15 cellular contexts compared by ENCODE assay signal in the genomic region with DNA sequence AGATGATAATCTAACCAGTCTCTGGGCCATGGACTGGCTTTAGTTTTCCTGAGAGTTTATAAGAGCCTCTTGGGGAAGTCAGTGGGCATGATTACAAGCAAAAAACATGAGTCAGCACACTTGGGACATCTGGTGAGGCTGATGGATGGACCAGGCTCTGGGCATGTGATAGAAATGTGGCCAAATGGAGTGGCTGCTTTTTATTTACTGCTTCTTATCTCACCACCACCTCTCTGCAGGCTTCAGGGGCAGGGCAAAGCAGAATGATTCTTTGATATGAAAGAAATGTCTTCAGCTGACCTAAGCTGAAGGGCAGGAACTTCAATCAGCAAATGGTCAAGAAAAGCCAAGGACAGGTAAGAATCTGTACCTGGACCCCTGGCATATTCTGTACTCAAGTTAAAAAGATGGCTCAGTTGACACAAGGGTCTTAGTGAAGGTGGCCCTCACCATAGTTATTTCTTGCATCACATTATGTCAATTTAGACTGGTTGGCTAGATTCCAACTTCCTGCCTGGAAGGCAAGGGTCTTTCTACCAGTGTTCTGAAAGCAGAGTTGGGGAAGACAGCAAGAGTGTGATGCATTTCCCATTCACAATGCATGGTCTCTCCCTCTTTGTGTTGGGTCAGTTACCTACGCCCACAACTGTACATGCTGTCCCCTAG.
DNase-seq lines count a peak whose midpoint lies in the region; ATAC-seq, FAIRE-seq and TF ChIP-seq lines count a peak whose summit lies in the region.
"Had no signal": no experiment of that assay in that cellular context is flagged by ENCODE, and none has a peak within 500 bp of the region (broad histone marks: within the 10 kb centered on the region; RNA-seq: fewer than 3 reads in every experiment).

No MANE protein-coding gene starts in this region.

- H3K27me3 Mint-ChIP-seq in MCF 10A (ENCODE audit: insufficient read depth, unreplicated experiment) = no peaks in the 10 kb centered on the region
- H3K27me3 Mint-ChIP-seq: activated naive CD8-positive, alpha-beta T cell treated with anti-CD3 and anti-CD28 coated beads, Interleukin-2, amount 10 ng/mL, durations not matched to agents 7 days and 5 days had no signal

- TF ChIP-seq CTCF in MCF 10A (IDR thresholded peaks at IDR 0.05; ENCODE audit: unreplicated experiment) (no peak), breast epithelium (IDR thresholded peaks at IDR 0.05) (no peak), OCI-LY3 (IDR thresholded peaks at IDR 0.05; ENCODE audit: low read depth, low read length) (no peak), fibroblast of mammary gland (conservative IDR thresholded peaks at IDR 0.05; ENCODE audit: control insufficient read depth, insufficient read depth, low read depth, low read length) (no peak)

- H3K4me1 ChIP-seq in breast epithelium = no peaks in the 10 kb centered on the region
- peaks cover 95% of the 10 kb centered on the region for H3K4me1 ChIP-seq in OCI-LY3 (ENCODE audit: low read length)
- H3K4me1 ChIP-seq: parathyroid adenoma had no signal

- POLR2A ChIA-PET in MCF 10A (lab: Yijun Ruan, JAX) = interaction anchor here (0.7 kb wide), 3 partner anchors 60 to 381 kb away, joined by 3 to 4 read pairs (median 3); no protein-coding TSS in a partner anchor

- H3K4me2 ChIP-seq in OCI-LY3 (ENCODE audit: low read length) = peak overlapping the region; percentile 76

- H3K36me3 ChIP-seq in breast epithelium (no peaks in the 10 kb centered on the region), OCI-LY3 (replicated peaks; ENCODE audit: low read depth, low read length) (peaks cover 8% of the 10 kb centered on the region)
- H3K36me3 ChIP-seq: tibial artery had no signal

- no peaks in the 10 kb centered on the region for H3K9me3 Mint-ChIP-seq in MCF 10A (ENCODE audit: unreplicated experiment)
- H3K9me3 Mint-ChIP-seq: endodermal cell had no signal

- no peak overlapping the region for H3K27ac Mint-ChIP-seq in MCF 10A (ENCODE audit: low read depth, unreplicated experiment)
- H3K27ac Mint-ChIP-seq: activated naive CD8-positive, alpha-beta T cell treated with anti-CD3 and anti-CD28 coated beads, Interleukin-2, amount 10 ng/mL, durations not matched to agents 7 days and 5 days; endodermal cell had no signal

- FAIRE-seq in urothelium cell line (lab: Jason Lieb, UNC) = no peak
- FAIRE-seq: RCC 7860 had no signal

- intact Hi-C loops in MCF 10A (cut with micrococcal nuclease) = loop anchor here (10.0 kb wide), 1 partner anchor 1003 kb away; a partner anchor contains a TSS
- intact Hi-C loops in breast epithelium (cut with DNase I; ENCODE audit: low total_unique reads) = no loop called here

- DNase-seq in MCF 10A (ENCODE audit: unreplicated experiment) (peak; percentile 48), breast epithelium (ENCODE audit: low spot score in 2 of 2) (no peak), fibroblast of mammary gland (ENCODE audit: low read depth) (peak; percentile 94), urothelium cell line (ENCODE audit: low spot score) (peak; percentile 21), SW 1271 (lab: John Stamatoyannopoulos, UW) (no peak)
- DNase-seq: activated naive CD8-positive, alpha-beta T cell treated with anti-CD3 and anti-CD28 coated beads, Interleukin-2, amount 10 ng/mL, durations not matched to agents 7 days and 5 days; endodermal cell; kidney glomerular epithelial cell; NCI-H1105 treated with DMSO at 0.1 percent for 48 hours had no signal

- H4K20me1 ChIP-seq in OCI-LY3 (ENCODE audit: insufficient read depth, low read length) = no peaks in the 10 kb centered on the region

- no TSS peak for BruUV-seq in MCF 10A (replicated peaks; lab: Mats Ljungman, UMichigan)

- H3K27ac ChIP-seq in breast epithelium (no peak overlapping the region), OCI-LY3 (ENCODE audit: low read length) (peak overlapping the region; percentile 91)
- H3K27ac ChIP-seq: parathyroid adenoma, tibial artery had no signal

- CTCF ChIA-PET in MCF 10A (lab: Yijun Ruan, JAX) = interaction anchor here (0.6 to 17.9 kb wide), 5 partner anchors 78 to 631 kb away, joined by 3 to 591 read pairs (median 6); a partner anchor contains a TSS

- ATAC-seq in GM18858 (IDR thresholded peaks at IDR 0.05; ENCODE audit: unreplicated experiment) (no peak), HG02840 (IDR thresholded peaks at IDR 0.05; ENCODE audit: low FRiP score, unreplicated experiment) (no peak)

- no peaks in the 10 kb centered on the region for H3K36me3 Mint-ChIP-seq in MCF 10A (ENCODE audit: insufficient read depth, unreplicated experiment)

- no peak for TF ChIP-seq POLR2A in breast epithelium (IDR thresholded peaks at IDR 0.05)

- H3K79me2 ChIP-seq in OCI-LY3 (ENCODE audit: low read length) = no peaks in the 10 kb centered on the region
- H3K79me2 ChIP-seq: parathyroid adenoma had no signal

- H3K4me1 Mint-ChIP-seq in MCF 10A (ENCODE audit: insufficient read depth, unreplicated experiment) = peaks cover 8% of the 10 kb centered on the region

- H3K9me3 ChIP-seq in breast epithelium (no peaks in the 10 kb centered on the region), OCI-LY3 (ENCODE audit: insufficient read depth, low read length) (peaks cover 2% of the 10 kb centered on the region; the same call in 1 of the 2 replicates)
- H3K9me3 ChIP-seq: tibial artery had no signal

- peak overlapping the region; percentile 75 for H3K9ac ChIP-seq in OCI-LY3 (ENCODE audit: low read length)
- H3K9ac ChIP-seq: parathyroid adenoma had no signal

- H3K27me3 ChIP-seq in breast epithelium (no peaks in the 10 kb centered on the region), OCI-LY3 (ENCODE audit: low read depth, low read length) (no peaks in the 10 kb centered on the region)
- H3K27me3 ChIP-seq: tibial artery had no signal

- H3K4me3 ChIP-seq in breast epithelium (no peak overlapping the region), OCI-LY3 (ENCODE audit: low read length) (no peak overlapping the region), fibroblast of mammary gland (ENCODE audit: control insufficient read depth, low read depth, low read length) (no peak overlapping the region)
- H3K4me3 ChIP-seq: tibial artery had no signal

- H3K4me3 Mint-ChIP-seq in MCF 10A (ENCODE audit: unreplicated experiment) = no peak overlapping the region
- H3K4me3 Mint-ChIP-seq: activated naive CD8-positive, alpha-beta T cell treated with anti-CD3 and anti-CD28 coated beads, Interleukin-2, amount 10 ng/mL, durations not matched to agents 7 days and 5 days; endodermal cell had no signal

- peak overlapping the region; percentile 37 for H2AFZ ChIP-seq in OCI-LY3 (ENCODE audit: low read depth, low read length)
- H2AFZ ChIP-seq: parathyroid adenoma had no signal

Comparison
In these comparisons a context has a peak if more than half of its experiments do, and no peak if none do; other contexts are left out.
1. DNase-seq: peak in MCF 10A (single experiment), fibroblast of mammary gland (single experiment) and urothelium cell line (single experiment); none in breast epithelium (0 of 2) and SW 1271 (0 of 2).